Comparison of ENCODE assay signal across 22 cellular contexts in the genomic region with DNA sequence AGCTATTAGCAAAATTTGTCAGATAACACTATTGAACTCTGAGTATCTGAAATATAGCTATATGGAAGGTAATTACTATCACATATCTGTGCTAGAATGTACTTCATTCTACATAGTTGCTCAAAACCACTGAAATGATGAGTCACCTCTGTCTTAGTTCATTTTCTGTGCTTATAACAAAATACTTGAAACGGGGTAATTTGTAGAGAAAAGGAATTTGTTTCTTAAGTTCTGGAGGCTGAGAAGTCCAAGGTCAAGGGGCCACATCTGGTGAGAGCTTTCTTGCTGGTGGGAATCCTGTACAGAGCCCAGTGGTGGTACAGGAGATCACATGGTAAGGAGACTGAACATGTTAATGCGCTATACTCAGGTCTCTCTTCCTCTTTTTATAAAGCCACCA. TPM values are rescaled to one million over a fixed set of nuclear protein-coding genes. Genes with fewer than 3 reads are reported as not detected.
DNase-seq lines count a peak whose midpoint lies in the region; ATAC-seq, FAIRE-seq and TF ChIP-seq lines count a peak whose summit lies in the region.
"Had no signal": no experiment of that assay in that cellular context is flagged by ENCODE, and none has a peak within 500 bp of the region (broad histone marks: within the 10 kb centered on the region; RNA-seq: fewer than 3 reads in every experiment).

No MANE protein-coding gene starts in this region.

- no peak for ATAC-seq in CD8-positive, alpha-beta T cell
- no peak for ATAC-seq in GM18861 (IDR thresholded peaks at IDR 0.05; ENCODE audit: unreplicated experiment)
- ATAC-seq: activated CD4-positive, CD25-positive, alpha-beta regulatory T cell treated with anti-CD3 and anti-CD28 coated beads, Interleukin-2, amount 50 U/mL, for 24 hours; activated CD8-positive, alpha-beta memory T cell treated with anti-CD3 and anti-CD28 coated beads, Interleukin-2, amount 10 ng/mL, durations not matched to agents 7 days and 5 days; pancreas had no signal

- no peaks in the 10 kb centered on the region for H3K9me3 Mint-ChIP-seq in CD8-positive, alpha-beta T cell
- H3K9me3 Mint-ChIP-seq: CD4-positive, CD25-positive, alpha-beta regulatory T cell; stimulated activated naive CD8-positive, alpha-beta T cell treated with anti-CD3 and anti-CD28 coated beads, Interleukin-15, Interleukin-2, amounts not matched to agents 100 ng/mL and 50 ng/mL, for 24 hours had no signal

- H3K27me3 ChIP-seq in CD8-positive, alpha-beta T cell (ENCODE audit: insufficient read depth, low read length), result no peaks in the 10 kb centered on the region
- peaks cover 0 to 7% (median 0%) of the 10 kb centered on the region in 4 donors for H3K27me3 ChIP-seq in esophagus squamous epithelium
- H3K27me3 ChIP-seq: pancreas, spleen had no signal

- H3K27ac Mint-ChIP-seq in CD8-positive, alpha-beta T cell, result no peak overlapping the region
- H3K27ac Mint-ChIP-seq: activated CD8-positive, alpha-beta memory T cell treated with anti-CD3 and anti-CD28 coated beads, Interleukin-2, amount 10 ng/mL, durations not matched to agents 7 days and 5 days; brain; CD4-positive, CD25-positive, alpha-beta regulatory T cell; stimulated activated naive CD8-positive, alpha-beta T cell treated with anti-CD3 and anti-CD28 coated beads, Interleukin-15, Interleukin-2, amounts not matched to agents 100 ng/mL and 50 ng/mL, for 24 hours had no signal

- intact Hi-C loops in CD8-positive, alpha-beta T cell (cut with DNase I, micrococcal nuclease), result loop anchor here (2.0 to 5.0 kb wide), 4 partner anchors 71 to 676 kb away; no protein-coding TSS in a partner anchor
- intact Hi-C loops in esophagus squamous epithelium (cut with DNase I), result loop anchor here (5.0 kb wide), 1 partner anchor 151 kb away; a partner anchor contains a TSS

- no peaks in the 10 kb centered on the region for H3K9me3 ChIP-seq in CD8-positive, alpha-beta T cell (ENCODE audit: low read length)
- H3K9me3 ChIP-seq in esophagus squamous epithelium, result no peaks in the 10 kb centered on the region
- H3K9me3 ChIP-seq: pancreas, spleen had no signal

- no peak for TF ChIP-seq CTCF in CD8-positive, alpha-beta T cell (IDR thresholded peaks at IDR 0.05)
- TF ChIP-seq CTCF in GM10248 (IDR thresholded peaks at IDR 0.05; ENCODE audit: control extremely low read depth, extremely low read depth, low read depth, missing control alignments) (no peak), esophagus squamous epithelium (IDR thresholded peaks at IDR 0.05) (no peak)

- 40 to 53% methylated on average over 2 of the region's 2 CpGs for WGBS in esophagus squamous epithelium, 2 donors

- no peak overlapping the region for H3K4me3 ChIP-seq in CD8-positive, alpha-beta T cell (ENCODE audit: low read depth, low read length)
- H3K4me3 ChIP-seq in esophagus squamous epithelium, result no peak overlapping the region
- H3K4me3 ChIP-seq: pancreas, spleen had no signal

- TF ChIP-seq POLR2A in GM12891 (IDR thresholded peaks at IDR 0.05; ENCODE audit: low read depth, low read length) (no peak), esophagus squamous epithelium (IDR thresholded peaks at IDR 0.05) (no peak)

- no peaks in the 10 kb centered on the region for H3K36me3 Mint-ChIP-seq in CD8-positive, alpha-beta T cell
- H3K36me3 Mint-ChIP-seq: activated CD8-positive, alpha-beta memory T cell treated with anti-CD3 and anti-CD28 coated beads, Interleukin-2, amount 10 ng/mL, durations not matched to agents 7 days and 5 days; brain; CD4-positive, CD25-positive, alpha-beta regulatory T cell had no signal

- no peak overlapping the region for H3K27ac ChIP-seq in CD8-positive, alpha-beta T cell (ENCODE audit: low read depth, low read length)
- H3K27ac ChIP-seq in esophagus squamous epithelium, result no peak overlapping the region
- H3K27ac ChIP-seq: pancreas, spleen had no signal

- no peaks in the 10 kb centered on the region for H3K4me1 Mint-ChIP-seq in CD8-positive, alpha-beta T cell (ENCODE audit: low read depth)
- H3K4me1 Mint-ChIP-seq: brain; CD4-positive, CD25-positive, alpha-beta regulatory T cell had no signal

- FAIRE-seq in GM12891 (lab: Jason Lieb, UNC), result no peak
- FAIRE-seq: islet of Langerhans, pancreas had no signal

- H3K4me1 ChIP-seq in CD8-positive, alpha-beta T cell (ENCODE audit: insufficient read depth, low read length), result no peaks in the 10 kb centered on the region
- no peaks in the 10 kb centered on the region for H3K4me1 ChIP-seq in esophagus squamous epithelium
- H3K4me1 ChIP-seq: pancreas, spleen had no signal

- POLR2A ChIA-PET in CD8-positive, alpha-beta T cell (lab: Charles Lee), result no interaction called here
- POLR2A ChIA-PET in GM10248 (lab: Yijun Ruan, JAX), result no interaction called here

- H3K27me3 Mint-ChIP-seq in CD8-positive, alpha-beta T cell (ENCODE audit: low read depth), result peaks cover 11% of the 10 kb centered on the region
- H3K27me3 Mint-ChIP-seq: brain had no signal

- no peak overlapping the region for H3K4me3 Mint-ChIP-seq in CD8-positive, alpha-beta T cell
- H3K4me3 Mint-ChIP-seq: activated CD8-positive, alpha-beta memory T cell treated with anti-CD3 and anti-CD28 coated beads, Interleukin-2, amount 10 ng/mL, durations not matched to agents 7 days and 5 days; brain; CD4-positive, CD25-positive, alpha-beta regulatory T cell; stimulated activated naive CD8-positive, alpha-beta T cell treated with anti-CD3 and anti-CD28 coated beads, Interleukin-15, Interleukin-2, amounts not matched to agents 100 ng/mL and 50 ng/mL, for 24 hours had no signal

- DNase-seq in GM12891 (ENCODE audit: insufficient read length, low spot score), result no peak
- DNase-seq in NOMO-1 treated with DMSO at 0.1 percent for 48 hours (lab: John Stamatoyannopoulos, UW; ENCODE audit: unreplicated experiment), result peak; percentile 75
- DNase-seq in dedifferentiated amniotic fluid mesenchymal stem cell (ENCODE audit: extremely low spot score), result peak; percentile 40
- DNase-seq in renal cortical epithelial cell (ENCODE audit: low read depth), result peak; percentile 42
- no peak for DNase-seq in CD8-positive, alpha-beta T cell
- no peak for DNase-seq in GM10248 (ENCODE audit: extremely low spot score)
- no peak for DNase-seq in esophagus squamous epithelium (lab: John Stamatoyannopoulos, UW)
- DNase-seq: activated CD8-positive, alpha-beta memory T cell treated with anti-CD3 and anti-CD28 coated beads, Interleukin-2, amount 10 ng/mL, durations not matched to agents 7 days and 5 days; CD4-positive, CD25-positive, alpha-beta regulatory T cell; effector CD4-positive, alpha-beta T cell; glutamatergic neuron; midbrain; NCI-H2107; NCI-H774; pancreas; spleen; T-helper 1 cell had no signal

- H3K36me3 ChIP-seq in CD8-positive, alpha-beta T cell (ENCODE audit: insufficient read depth, low read length), result no peaks in the 10 kb centered on the region
- H3K36me3 ChIP-seq in esophagus squamous epithelium, result no peaks in the 10 kb centered on the region
- H3K36me3 ChIP-seq: pancreas, spleen had no signal

- CTCF ChIA-PET in CD8-positive, alpha-beta T cell (lab: Charles Lee), result interaction anchor here (1.8 kb wide), 1 partner anchor 156 kb away, joined by 13 read pairs; no protein-coding TSS in a partner anchor
- CTCF ChIA-PET in GM10248 (lab: Yijun Ruan, JAX), result interaction anchor here (1.6 kb wide), 1 partner anchor 157 kb away, joined by 3 read pairs; no protein-coding TSS in a partner anchor

TF ChIP-seq in GM12891, 5 proteins besides CTCF, POLR2A, EP300 and RAD21:
- TF ChIP-seq TAF1 (IDR thresholded peaks at IDR 0.05; ENCODE audit: low read depth, low read length) (no peak), SPI1 (IDR thresholded peaks at IDR 0.05; ENCODE audit: low read depth, low read length) (peak; percentile 41)

RNA-seq across cellular contexts. Expression of a gene that starts 41.9 kb away (rescaled TPM):
- 4.3 TPM for polyA plus RNA-seq in GM12891 (2012; ENCODE audit: low read depth, missing spikeins)
- 57.5 and 70.9 TPM in 2 replicates for total RNA-seq in renal cortical epithelial cell
- 10 to 100 TPM; 46.4 to 49.4 TPM for total RNA-seq in CD8-positive, alpha-beta T cell
- total RNA-seq in esophagus squamous epithelium, result 10 to 100 TPM; 33.1 to 43.5 (median 39.2) TPM

Comparison
In these comparisons a context has a peak if more than half of its experiments do, and no peak if none do; other contexts are left out.
1. DNase-seq: peak in NOMO-1 treated with DMSO at 0.1 percent for 48 hours (single experiment), dedifferentiated amniotic fluid mesenchymal stem cell (single experiment) and renal cortical epithelial cell (single experiment); none in GM12891 (single experiment), CD8-positive, alpha-beta T cell (0 of 7), GM10248 (single experiment) and esophagus squamous epithelium (single experiment).